In genomic region chr19:53912653-53913052, GRCh38 we compare ENCODE assay signal across 11 cellular contexts. TPM values are rescaled to one million over a fixed set of nuclear protein-coding genes. Genes with fewer than 3 reads are reported as not detected.
DNase-seq lines count a peak whose midpoint lies in the region; ATAC-seq, FAIRE-seq and TF ChIP-seq lines count a peak whose summit lies in the region.
"Had no signal": no experiment of that assay in that cellular context is flagged by ENCODE, and none has a peak within 500 bp of the region (broad histone marks: within the 10 kb centered on the region; RNA-seq: fewer than 3 reads in every experiment).

No MANE protein-coding gene starts in this region.

- H3K27me3 Mint-ChIP-seq in WTC11 (ENCODE audit: low read depth) (peaks cover 34% of the 10 kb centered on the region), immature natural killer cell (ENCODE audit: low read depth in 3 of 3) (peaks cover 11 to 39% (median 16%) of the 10 kb centered on the region in 3 donors)

- H3K36me3 ChIP-seq in lower lobe of right lung = no peaks in the 10 kb centered on the region

- DNase-seq in D721Med (ENCODE audit: insufficient read length, low spot score) (no peak), GM13977 (ENCODE audit: low spot score) (peak; percentile 23), WTC11 (ENCODE audit: low spot score) (peak; percentile 88), lower lobe of right lung (no peak), NCI-H2107 treated with DMSO at 0.1 percent for 48 hours (lab: John Stamatoyannopoulos, UW; ENCODE audit: unreplicated experiment) (no peak), omental fat pad (ENCODE audit: low spot score) (no peak), immature natural killer cell (no peak)
- DNase-seq: activated CD4-positive, alpha-beta T cell treated with anti-CD3 and anti-CD28 coated beads, Interleukin-2, amount 50 U/mL, for 4 hours had no signal

- H3K4me3 Mint-ChIP-seq in WTC11 (no peak overlapping the region), immature natural killer cell (no peak overlapping the region)

- CTCF ChIA-PET in WTC11 (lab: Charles Lee) = interaction anchor here (0.5 to 3.5 kb wide), 93 partner anchors 8 to 406 kb away, joined by 3 to 102 read pairs (median 5); partner anchors contain the start of genes CACNG6, CNOT3, LENG1 and MBOAT7

- no peak overlapping the region for H3K4me3 ChIP-seq in lower lobe of right lung

- H3K27ac Mint-ChIP-seq in WTC11 (no peak overlapping the region; the same call in 1 of the 2 replicates), immature natural killer cell (no peak overlapping the region)
- H3K27ac Mint-ChIP-seq: IgD-negative memory B cell had no signal

- intact Hi-C loops in lower lobe of right lung (cut with DNase I) = no loop called here

- no peaks in the 10 kb centered on the region for H3K9me3 ChIP-seq in lower lobe of right lung

- POLR2A ChIA-PET in WTC11 (lab: Charles Lee) = interaction anchor here (0.5 to 1.5 kb wide), 7 partner anchors 15 to 184 kb away, joined by 3 to 8 read pairs (median 4); partner anchors contain the start of gene MYADM

- H3K4me1 Mint-ChIP-seq in WTC11 (peaks cover 17% of the 10 kb centered on the region), immature natural killer cell (peaks cover 8 to 14% of the 10 kb centered on the region in 2 donors)

- H3K27me3 ChIP-seq in lower lobe of right lung (ENCODE audit: low read depth) = peaks cover 65% of the 10 kb centered on the region

- FAIRE-seq in D721Med (lab: Jason Lieb, UNC) = no peak
- FAIRE-seq: urothelium cell line had no signal

- H3K36me3 Mint-ChIP-seq in WTC11 (peaks cover 27% of the 10 kb centered on the region), immature natural killer cell (peaks cover 4 to 6% (median 5%) of the 10 kb centered on the region in 3 donors)

- in situ Hi-C loops in GM13977 (cut with MboI; ENCODE audit: low pct_unique_long_range_greater_than_20kb, low sequenced_read_pairs, unreplicated experiment) = no loop called here

- no peak overlapping the region for H3K27ac ChIP-seq in lower lobe of right lung

- peak; percentile 20 for TF ChIP-seq CTCF in D721Med (IDR thresholded peaks at IDR 0.05; ENCODE audit: insufficient read depth, missing control alignments)
- TF ChIP-seq CTCF in GM13977 (IDR thresholded peaks at IDR 0.05; ENCODE audit: extremely low read depth, insufficient read depth, missing control alignments) = peak; percentile 26
- TF ChIP-seq CTCF in WTC11 (IDR thresholded peaks at IDR 0.05) = peak; percentile 92
- peak; percentile 15 for TF ChIP-seq CTCF in lower lobe of right lung (IDR thresholded peaks at IDR 0.05)
- TF ChIP-seq CTCF in omental fat pad (IDR thresholded peaks at IDR 0.05) = no peak

- H3K9me3 Mint-ChIP-seq in WTC11 (no peaks in the 10 kb centered on the region), immature natural killer cell (peaks cover 0 to 3% (median 0%) of the 10 kb centered on the region in 6 donors)

- ATAC-seq in WTC11 (peak; percentile 49), lower lobe of right lung (no peak), omental fat pad (ENCODE audit: low FRiP score) (no peak)

- peaks cover 11% of the 10 kb centered on the region for H3K4me1 ChIP-seq in lower lobe of right lung

TF ChIP-seq in WTC11, 78 proteins besides CTCF, POLR2A, EP300 and RAD21:
- TF ChIP-seq ESRRA (CRISPR knock-in tag; IDR thresholded peaks at IDR 0.05; ENCODE audit: borderline replicate concordance) = no peak
- TF ChIP-seq JUN (CRISPR knock-in tag; IDR thresholded peaks at IDR 0.05) = no peak; the same call in 1 of the 2 replicates
- TF ChIP-seq, protein P1, sequence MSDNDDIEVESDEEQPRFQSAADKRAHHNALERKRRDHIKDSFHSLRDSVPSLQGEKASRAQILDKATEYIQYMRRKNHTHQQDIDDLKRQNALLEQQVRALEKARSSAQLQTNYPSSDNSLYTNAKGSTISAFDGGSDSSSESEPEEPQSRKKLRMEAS (CRISPR knock-in tag; IDR thresholded peaks at IDR 0.05) = peak; percentile 53; the same call in 1 of the 2 replicates
- TF ChIP-seq, protein P2, sequence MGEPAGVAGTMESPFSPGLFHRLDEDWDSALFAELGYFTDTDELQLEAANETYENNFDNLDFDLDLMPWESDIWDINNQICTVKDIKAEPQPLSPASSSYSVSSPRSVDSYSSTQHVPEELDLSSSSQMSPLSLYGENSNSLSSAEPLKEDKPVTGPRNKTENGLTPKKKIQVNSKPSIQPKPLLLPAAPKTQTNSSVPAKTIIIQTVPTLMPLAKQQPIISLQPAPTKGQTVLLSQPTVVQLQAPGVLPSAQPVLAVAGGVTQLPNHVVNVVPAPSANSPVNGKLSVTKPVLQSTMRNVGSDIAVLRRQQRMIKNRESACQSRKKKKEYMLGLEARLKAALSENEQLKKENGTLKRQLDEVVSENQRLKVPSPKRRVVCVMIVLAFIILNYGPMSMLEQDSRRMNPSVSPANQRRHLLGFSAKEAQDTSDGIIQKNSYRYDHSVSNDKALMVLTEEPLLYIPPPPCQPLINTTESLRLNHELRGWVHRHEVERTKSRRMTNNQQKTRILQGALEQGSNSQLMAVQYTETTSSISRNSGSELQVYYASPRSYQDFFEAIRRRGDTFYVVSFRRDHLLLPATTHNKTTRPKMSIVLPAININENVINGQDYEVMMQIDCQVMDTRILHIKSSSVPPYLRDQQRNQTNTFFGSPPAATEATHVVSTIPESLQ (CRISPR knock-in tag; IDR thresholded peaks at IDR 0.05) = no peak
- TF ChIP-seq ZNF121 (CRISPR knock-in tag; IDR thresholded peaks at IDR 0.05) = peak; percentile 91
- TF ChIP-seq ARID4B (CRISPR knock-in tag; IDR thresholded peaks at IDR 0.05; ENCODE audit: borderline replicate concordance) = 0 out of 2 replicates have a peak, but pooled peaks have one; percentile 47

RNA-seq across cellular contexts. Expression of gene CACNG7, which starts 3.6 kb away (rescaled TPM):
- 33.3 to 44.1 TPM (median 43.2 TPM) in 3 replicates for total RNA-seq in WTC11 (2021)
- not detected for total RNA-seq in lower lobe of right lung
- total RNA-seq in omental fat pad = not detected
- not detected for polyA plus RNA-seq in immature natural killer cell
- polyA plus RNA-seq: adipose tissue, IgD-negative memory B cell had no signal

RNA-seq across cellular contexts. Expression of gene PRKCG, which starts 30.7 kb away (rescaled TPM):
- total RNA-seq in WTC11 (2021) = 23.0 to 30.0 TPM (median 27.5 TPM) in 3 replicates
- not detected for total RNA-seq in lower lobe of right lung
- not detected for total RNA-seq in omental fat pad
- polyA plus RNA-seq in immature natural killer cell = not detected
- polyA plus RNA-seq: IgD-negative memory B cell had no signal

RNA-seq across cellular contexts. Expression of gene MYADM, which starts 45.0 kb away (rescaled TPM):
- 78.6 to 86.4 TPM (median 79.7 TPM) in 3 replicates for total RNA-seq in WTC11 (2021)
- total RNA-seq in lower lobe of right lung = 126 TPM
- 100 to 1,000 TPM in 2 of 4 donors, 10 to 100 TPM in 2; 50.6 to 346 (median 97.8) TPM for total RNA-seq in omental fat pad
- polyA plus RNA-seq in immature natural killer cell = 10 to 100 TPM; 20.1 to 40.5 (median 34.0) TPM

RNA-seq across cellular contexts. Expression of gene CACNG8, which starts 50.1 kb away (rescaled TPM):
- 12.5 to 15.7 TPM (median 15.1 TPM) in 3 replicates for total RNA-seq in WTC11 (2021)
- total RNA-seq in lower lobe of right lung = 0.21 TPM
- not detected for total RNA-seq in omental fat pad
- polyA plus RNA-seq in immature natural killer cell = not detected
- polyA plus RNA-seq: IgD-negative memory B cell had no signal

Comparison
In these comparisons a context has a peak if more than half of its experiments do, and no peak if none do; other contexts are left out.
1. DNase-seq: peak in GM13977 (single experiment) and WTC11 (single experiment); none in D721Med (single experiment), lower lobe of right lung (single experiment), NCI-H2107 treated with DMSO at 0.1 percent for 48 hours (single experiment), omental fat pad (single experiment) and immature natural killer cell (0 of 3).
2. CTCF ChIP-seq: peak in D721Med (single experiment), GM13977 (single experiment), WTC11 (single experiment) and lower lobe of right lung (single experiment); none in omental fat pad (0 of 3).
3. RNA of gene CACNG7, which starts 3.6 kb away (total RNA-seq): 33.3 to 44.1 TPM in WTC11; not detected in lower lobe of right lung (single experiment) and not detected in omental fat pad; every median in the first group is over 10 times any median in the second.
4. RNA of gene PRKCG, which starts 30.7 kb away (total RNA-seq): 23.0 to 30.0 TPM in WTC11; not detected in lower lobe of right lung (single experiment) and not detected in omental fat pad; every median in the first group is over 10 times any median in the second.